In the genomic region with DNA sequence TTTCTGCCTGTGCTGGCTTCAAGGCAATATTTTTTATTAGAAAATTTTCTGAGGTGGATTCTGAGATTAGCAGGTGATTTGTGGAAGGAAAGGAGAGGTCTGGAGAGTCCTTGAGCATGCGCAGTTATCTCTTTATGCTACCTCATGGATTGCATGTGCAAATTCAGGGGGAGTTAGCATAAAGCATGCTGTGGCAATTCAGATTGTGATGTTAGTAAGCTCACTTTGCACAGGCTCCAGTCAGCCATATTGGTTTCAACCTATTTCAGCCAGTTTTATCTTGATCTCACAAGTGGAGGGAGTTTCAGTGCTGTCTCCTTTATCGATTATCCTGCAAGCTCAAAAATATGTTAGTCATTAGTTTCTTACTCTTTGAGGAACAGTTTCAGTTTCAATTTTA, we compare ENCODE assay signal across 18 cellular contexts.
"Had no signal": no experiment of that assay in that cellular context is flagged by ENCODE, and none has a peak within 500 bp of the region (broad histone marks: within the 10 kb centered on the region; RNA-seq: fewer than 3 reads in every experiment).

No MANE protein-coding gene starts in this region.

- H3K36me3 ChIP-seq: gastrocnemius medialis, left lung, ovary, thoracic aorta, upper lobe of left lung had no signal

- DNase-seq: activated CD4-positive, alpha-beta T cell treated with anti-CD3 and anti-CD28 coated beads, Interleukin-2, amount 10 ng/mL, durations not matched to agents 24 days and 14 days; activated CD8-positive, alpha-beta T cell treated with anti-CD3 and anti-CD28 coated beads for 36 hours; activated naive CD4-positive, alpha-beta T cell treated with Interleukin-2 at 50 U/mL for 16 hours; activated naive CD8-positive, alpha-beta T cell treated with anti-CD3 and anti-CD28 coated beads, Interleukin-2, amount 10 ng/mL, durations not matched to agents 7 days and 5 days; activated T-cell treated with anti-CD3 and anti-CD28 coated beads, Interleukin-2, amount 50 U/mL, for 1 hour; caudate nucleus; gastrocnemius medialis; head of caudate nucleus; left lung; ovary; retina; stimulated activated naive B cell treated with anti-CD40 and anti-IgM and Interleukin-4, amounts not matched to agents 10 μg/mL and 1 μg/mL and 100 μg/mL, for 72 hours; upper lobe of left lung had no signal

- ATAC-seq: activated CD8-positive, alpha-beta T cell treated with anti-CD3 and anti-CD28 coated beads for 36 hours; gastrocnemius medialis; left lung; stimulated activated naive B cell treated with anti-CD40 and anti-IgM and Interleukin-4, amounts not matched to agents 10 μg/mL and 1 μg/mL and 100 μg/mL, for 72 hours had no signal

- H3K9me3 ChIP-seq: gastrocnemius medialis, left lung, ovary, thoracic aorta, upper lobe of left lung had no signal

- H3K36me3 Mint-ChIP-seq: activated naive CD8-positive, alpha-beta T cell treated with anti-CD3 and anti-CD28 coated beads, Interleukin-2, amount 10 ng/mL, durations not matched to agents 7 days and 5 days; brain; stimulated activated naive B cell treated with anti-CD40 and anti-IgM and Interleukin-4, amounts not matched to agents 10 μg/mL and 1 μg/mL and 100 μg/mL, for 72 hours had no signal

- H3K4me1 Mint-ChIP-seq: activated naive CD8-positive, alpha-beta T cell treated with anti-CD3 and anti-CD28 coated beads, Interleukin-2, amount 10 ng/mL, durations not matched to agents 7 days and 5 days; stimulated activated naive B cell treated with anti-CD40 and anti-IgM and Interleukin-4, amounts not matched to agents 10 μg/mL and 1 μg/mL and 100 μg/mL, for 72 hours had no signal

- H3K27ac Mint-ChIP-seq: activated CD4-positive, alpha-beta T cell treated with anti-CD3 and anti-CD28 coated beads, Interleukin-2, amount 10 ng/mL, durations not matched to agents 24 days and 14 days; activated CD8-positive, alpha-beta T cell treated with anti-CD3 and anti-CD28 coated beads for 36 hours; activated naive CD8-positive, alpha-beta T cell treated with anti-CD3 and anti-CD28 coated beads, Interleukin-2, amount 10 ng/mL, durations not matched to agents 7 days and 5 days; activated T-helper 2 cell treated with anti-CD3 and anti-CD28 coated beads, Interferon-gamma antibody, Interleukin-2, Interleukin-4, amounts not matched to agents 10 μg/mL and 5 μg/mL and 100 μg/mL, durations not matched to agents 14 hours and 24 hours and 36 hours; brain; stimulated activated naive B cell treated with anti-CD40 and anti-IgM and Interleukin-4, amounts not matched to agents 10 μg/mL and 1 μg/mL and 100 μg/mL, for 72 hours had no signal

- H3K27me3 Mint-ChIP-seq: activated CD4-positive, alpha-beta T cell treated with anti-CD3 and anti-CD28 coated beads, Interleukin-2, amount 10 ng/mL, durations not matched to agents 24 days and 14 days; activated CD8-positive, alpha-beta T cell treated with anti-CD3 and anti-CD28 coated beads for 36 hours; activated naive CD8-positive, alpha-beta T cell treated with anti-CD3 and anti-CD28 coated beads, Interleukin-2, amount 10 ng/mL, durations not matched to agents 7 days and 5 days; brain; stimulated activated naive B cell treated with anti-CD40 and anti-IgM and Interleukin-4, amounts not matched to agents 10 μg/mL and 1 μg/mL and 100 μg/mL, for 72 hours had no signal

- H3K27me3 ChIP-seq: gastrocnemius medialis, left lung, ovary, upper lobe of left lung had no signal

- H3K4me3 ChIP-seq: coronary artery, gastrocnemius medialis, left lung, ovary, thoracic aorta, upper lobe of left lung had no signal

- H3K27ac ChIP-seq: coronary artery, gastrocnemius medialis, left lung, ovary, thoracic aorta, upper lobe of left lung had no signal

- H3K4me1 ChIP-seq: gastrocnemius medialis, upper lobe of left lung had no signal

- H3K4me3 Mint-ChIP-seq: activated CD4-positive, alpha-beta T cell treated with anti-CD3 and anti-CD28 coated beads, Interleukin-2, amount 10 ng/mL, durations not matched to agents 24 days and 14 days; activated CD8-positive, alpha-beta T cell treated with anti-CD3 and anti-CD28 coated beads for 36 hours; activated naive CD8-positive, alpha-beta T cell treated with anti-CD3 and anti-CD28 coated beads, Interleukin-2, amount 10 ng/mL, durations not matched to agents 7 days and 5 days; brain; neural crest cell; stimulated activated naive B cell treated with anti-CD40 and anti-IgM and Interleukin-4, amounts not matched to agents 10 μg/mL and 1 μg/mL and 100 μg/mL, for 72 hours had no signal

- H3K9me3 Mint-ChIP-seq: brain, neural crest cell had no signal
